ENCODE assay signal across 8 cellular contexts in genomic region chr4:155666701-155667537, GRCh38. TPM values are rescaled to one million over a fixed set of nuclear protein-coding genes. Genes with fewer than 3 reads are reported as not detected.
DNase-seq lines count a peak whose midpoint lies in the region; ATAC-seq, FAIRE-seq and TF ChIP-seq lines count a peak whose summit lies in the region.

TSS of gene GUCY1A1 (plus strand) at chr4:155666848. CDS start at chr4:155696868, 30,020 bp downstream.

- H3K4me3 Mint-ChIP-seq in naive B cell: peak within 1 kb of the TSS; percentile 83 to 98 (median 96)

- TF ChIP-seq CTCF in fibroblast of the aortic adventitia (IDR thresholded peaks at IDR 0.05; ENCODE audit: insufficient read depth, low read length) (no peak), D721Med (IDR thresholded peaks at IDR 0.05; ENCODE audit: insufficient read depth, missing control alignments) (no peak)

- no peaks in the 10 kb centered on the region for H3K36me3 Mint-ChIP-seq in naive B cell

- H3K4me3 ChIP-seq in fibroblast of the aortic adventitia (ENCODE audit: low read depth, low read length): peak within 1 kb of the TSS; percentile 58

- ATAC-seq in GM19455 (IDR thresholded peaks at IDR 0.05; ENCODE audit: unreplicated experiment) (peak; percentile 46), naive B cell (ENCODE audit: low read depth in 2 of 2) (peak; percentile 71 to 75)

- H3K9me3 Mint-ChIP-seq in naive B cell: no peaks in the 10 kb centered on the region

- H3K4me1 Mint-ChIP-seq in naive B cell: peaks cover 5 to 20% (median 16%) of the 10 kb centered on the region in 3 donors

- peaks cover 26 to 30% (median 30%) of the 10 kb centered on the region in 3 donors for H3K27me3 Mint-ChIP-seq in naive B cell

- FAIRE-seq in D721Med (lab: Jason Lieb, UNC): no peak

- DNase-seq in DMS114 treated with DMSO at 0.1 percent for 48 hours (lab: John Stamatoyannopoulos, UW; ENCODE audit: unreplicated experiment) (peak; percentile 8), HPDE6-E6E7 (ENCODE audit: extremely low spot score) (peak; percentile 13), fibroblast of the aortic adventitia (ENCODE audit: low read depth) (peak; percentile 8), naive B cell (peak; percentile 49), ureter (ENCODE audit: low spot score) (peak; percentile 44), D721Med (ENCODE audit: insufficient read length, low spot score) (no peak)
- DNase-seq in activated CD8-positive, alpha-beta memory T cell treated with anti-CD3 and anti-CD28 coated beads, Interleukin-2, amount 50 U/mL, for 4 hours: peak; percentile 14

- H3K27ac Mint-ChIP-seq in naive B cell: peak within 1 kb of the TSS; percentile 12 to 95 (median 74)

RNA-seq across cellular contexts. Expression of gene GUCY1A1, which starts in this region (rescaled TPM):
- total RNA-seq in fibroblast of the aortic adventitia (ENCODE audit: low replicate concordance) (0.09 and 2.4 TPM in 2 replicates), ureter (21.0 TPM)
- polyA plus RNA-seq in naive B cell (ENCODE audit: low read depth in 6 of 6): 1 to 10 TPM in 5 of 6 donors, under 1 TPM in 1; 0.76 to 4.9 (median 2.5) TPM
